35 cellular contexts compared by ENCODE assay signal in the genomic region with DNA sequence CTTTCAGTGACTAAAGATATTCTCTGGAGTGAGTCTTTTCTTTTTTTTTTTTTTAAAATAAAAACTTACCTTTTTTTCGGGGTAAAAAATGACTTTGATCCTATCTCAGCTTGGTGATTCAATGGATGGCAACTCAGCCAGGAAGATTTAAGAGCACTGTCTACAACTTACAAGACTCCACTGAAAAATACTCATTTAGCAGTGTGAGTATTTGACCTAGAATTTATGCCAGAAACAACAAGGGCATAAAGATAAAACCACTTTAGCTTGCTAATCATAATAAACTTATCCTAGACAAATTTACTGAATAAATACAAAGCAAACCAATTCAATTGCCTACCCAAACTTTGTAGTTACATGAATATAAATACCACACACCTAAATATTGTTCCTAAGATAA.
"Had no signal": no experiment of that assay in that cellular context is flagged by ENCODE, and none has a peak within 500 bp of the region (broad histone marks: within the 10 kb centered on the region; RNA-seq: fewer than 3 reads in every experiment).

No MANE protein-coding gene starts in this region.

- ATAC-seq: activated CD4-positive, CD25-positive, alpha-beta regulatory T cell treated with anti-CD3 and anti-CD28 coated beads, Interleukin-2, amount 50 U/mL, for 24 hours; activated CD8-positive, alpha-beta T cell treated with anti-CD3 and anti-CD28 coated beads for 36 hours; activated T-cell treated with anti-CD3 and anti-CD28 coated beads, Interleukin-2, amount 50 U/mL, for 4 hours; activated T-helper 17 cell treated with anti-CD3 and anti-CD28 coated beads, Interleukin-2, amount 50 U/mL, for 72 hours; esophagus mucosa; gastrocnemius medialis; heart left ventricle; T-helper 17 cell had no signal

- H3K27ac ChIP-seq: breast epithelium, cardiac muscle cell, coronary artery, dorsolateral prefrontal cortex, gastrocnemius medialis, heart left ventricle, WERI-Rb-1 had no signal

- H3K4me1 ChIP-seq: breast epithelium, gastrocnemius medialis, heart left ventricle had no signal

- DNase-seq: activated B cell treated with CpG ODN at 0.5 μM for 24 hours; activated CD4-positive, alpha-beta T cell treated with anti-CD3 and anti-CD28 coated beads for 48 hours; activated CD4-positive, alpha-beta T cell treated with anti-CD3 and anti-CD28 coated beads, Interleukin-2, amount 50 U/mL, for 1 hour; activated CD4-positive, alpha-beta T cell treated with anti-CD3 and anti-CD28 coated beads, Interleukin-2, amount 50 U/mL, for 48 hours; activated CD8-positive, alpha-beta memory T cell treated with anti-CD3 and anti-CD28 coated beads for 24 hours; activated CD8-positive, alpha-beta T cell treated with anti-CD3 and anti-CD28 coated beads for 36 hours; activated effector memory CD4-positive, alpha-beta T cell treated with Interleukin-2 at 50 U/mL for 16 hours; activated gamma-delta T cell treated with Interleukin-2 at 50 U/mL for 16 hours; activated naive CD4-positive, alpha-beta T cell treated with anti-CD3 and anti-CD28 coated beads, Interleukin-2, amount 50 U/mL, for 16 hours; activated naive CD4-positive, alpha-beta T cell treated with Interleukin-2 at 50 U/mL for 16 hours; activated T-cell treated with anti-CD3 and anti-CD28 coated beads, Interleukin-2, amount 50 U/mL, for 4 hours; amniotic stem cell; anterior cingulate cortex; dorsolateral prefrontal cortex; effector memory CD4-positive, alpha-beta T cell; endodermal cell; foreskin fibroblast; gastrocnemius medialis; glutamatergic neuron; heart left ventricle; T-helper 1 cell; T-helper 17 cell; T1000; WERI-Rb-1 had no signal

- H3K4me3 Mint-ChIP-seq: activated B cell treated with CpG ODN at 0.5 μM for 24 hours; activated CD8-positive, alpha-beta T cell treated with anti-CD3 and anti-CD28 coated beads for 36 hours; activated naive CD8-positive, alpha-beta T cell; activated T-cell treated with anti-CD3 and anti-CD28 coated beads, Interleukin-2, amount 50 U/mL, for 4 hours; activated T-helper 17 cell treated with anti-CD3 and anti-CD28 coated beads, Interleukin-2, amount 50 U/mL, for 72 hours; brain; central memory CD8-positive, alpha-beta T cell; dendritic cell treated with granulocyte-macrophage colony-stimulating factor and Interleukin-4, amounts not matched to agents 40 ng/mL and 50 ng/mL, for 4 days; endodermal cell; T-helper 17 cell; T-helper 2 cell treated with Interferon-gamma antibody and Interleukin-4, amounts not matched to agents 5 μg/mL and 100 μg/mL, for 36 hours had no signal

- H3K27me3 ChIP-seq: breast epithelium, cardiac muscle cell, dorsolateral prefrontal cortex, gastrocnemius medialis, heart left ventricle had no signal

- H3K4me1 Mint-ChIP-seq: activated B cell treated with CpG ODN at 0.5 μM for 24 hours; activated T-helper 17 cell treated with anti-CD3 and anti-CD28 coated beads, Interleukin-2, amount 50 U/mL, for 72 hours; brain; central memory CD8-positive, alpha-beta T cell; endodermal cell had no signal

- H3K27ac Mint-ChIP-seq: activated B cell treated with CpG ODN at 0.5 μM for 24 hours; activated CD8-positive, alpha-beta T cell treated with anti-CD3 and anti-CD28 coated beads for 36 hours; activated naive CD8-positive, alpha-beta T cell; activated T-helper 17 cell treated with anti-CD3 and anti-CD28 coated beads, Interleukin-2, amount 50 U/mL, for 72 hours; brain; dendritic cell treated with granulocyte-macrophage colony-stimulating factor and Interleukin-4, amounts not matched to agents 40 ng/mL and 50 ng/mL, for 4 days; endodermal cell; T-helper 17 cell; T-helper 2 cell treated with Interferon-gamma antibody and Interleukin-4, amounts not matched to agents 5 μg/mL and 100 μg/mL, for 36 hours had no signal

- H3K4me3 ChIP-seq: breast epithelium, cardiac muscle cell, coronary artery, dorsolateral prefrontal cortex, gastrocnemius medialis, heart left ventricle had no signal

- H3K9me3 ChIP-seq: breast epithelium, gastrocnemius medialis, heart left ventricle had no signal

- H3K36me3 Mint-ChIP-seq: activated naive CD8-positive, alpha-beta T cell; brain had no signal

- H3K27me3 Mint-ChIP-seq: activated B cell treated with CpG ODN at 0.5 μM for 24 hours; activated naive CD8-positive, alpha-beta T cell; activated T-helper 17 cell treated with anti-CD3 and anti-CD28 coated beads, Interleukin-2, amount 50 U/mL, for 72 hours; central memory CD8-positive, alpha-beta T cell; dendritic cell treated with granulocyte-macrophage colony-stimulating factor and Interleukin-4, amounts not matched to agents 40 ng/mL and 50 ng/mL, for 4 days had no signal

- H3K9me3 Mint-ChIP-seq: activated CD8-positive, alpha-beta T cell treated with anti-CD3 and anti-CD28 coated beads for 36 hours; activated T-cell treated with anti-CD3 and anti-CD28 coated beads, Interleukin-2, amount 50 U/mL, for 4 hours; dendritic cell treated with granulocyte-macrophage colony-stimulating factor and Interleukin-4, amounts not matched to agents 40 ng/mL and 50 ng/mL, for 4 days; T-helper 2 cell treated with Interferon-gamma antibody and Interleukin-4, amounts not matched to agents 5 μg/mL and 100 μg/mL, for 36 hours had no signal

- H3K36me3 ChIP-seq: breast epithelium, cardiac muscle cell, gastrocnemius medialis, heart left ventricle, WERI-Rb-1 had no signal
